Comparison of ENCODE assay signal across 21 cellular contexts in genomic region chr17:58315281-58315711, GRCh38. TPM values are rescaled to one million over a fixed set of nuclear protein-coding genes. Genes with fewer than 3 reads are reported as not detected.
A peak's percentile ranks its signal among the peaks of the same experiment; 100 is the strongest.
DNase-seq lines count a peak whose midpoint lies in the region; ATAC-seq and TF ChIP-seq lines count a peak whose summit lies in the region.
"Had no signal": no experiment of that assay in that cellular context is flagged by ENCODE, and none has a peak within 500 bp of the region (broad histone marks: within the 10 kb centered on the region; RNA-seq: fewer than 3 reads in every experiment).

No MANE protein-coding gene starts in this region.

- H3K9me3 Mint-ChIP-seq in activated naive CD8-positive, alpha-beta T cell (ENCODE audit: low read depth) = no peaks in the 10 kb centered on the region
- no peaks in the 10 kb centered on the region for H3K9me3 Mint-ChIP-seq in activated naive CD8-positive, alpha-beta T cell treated with anti-CD3 and anti-CD28 coated beads, Interleukin-2, amount 50 U/mL, for 24 hours
- no peaks in the 10 kb centered on the region for H3K9me3 Mint-ChIP-seq in T-helper 2 cell treated with Interferon-gamma antibody and Interleukin-4, amounts not matched to agents 5 μg/mL and 100 μg/mL, for 36 hours

- peaks cover 12% of the 10 kb centered on the region for H3K4me1 Mint-ChIP-seq in activated naive CD8-positive, alpha-beta T cell (ENCODE audit: low read depth)
- H3K4me1 Mint-ChIP-seq in activated naive CD8-positive, alpha-beta T cell treated with anti-CD3 and anti-CD28 coated beads, Interleukin-2, amount 50 U/mL, for 24 hours = peaks cover 16% of the 10 kb centered on the region
- peaks cover 9% of the 10 kb centered on the region for H3K4me1 Mint-ChIP-seq in T-helper 2 cell treated with Interferon-gamma antibody and Interleukin-4, amounts not matched to agents 5 μg/mL and 100 μg/mL, for 36 hours (ENCODE audit: low read depth)

- no peaks in the 10 kb centered on the region for H3K36me3 ChIP-seq in HCT116 (ENCODE audit: control insufficient read depth in 1 of 2, insufficient read depth in 2 of 2, low read length in 2 of 2)
- H3K36me3 ChIP-seq: adrenal gland had no signal

- no peak for ATAC-seq in activated naive CD8-positive, alpha-beta T cell treated with anti-CD3 and anti-CD28 coated beads, Interleukin-2, amount 50 U/mL, for 24 hours
- ATAC-seq in HCT116 (no peak), HG02884 (IDR thresholded peaks at IDR 0.05; ENCODE audit: unreplicated experiment) (no peak), HG03196 (IDR thresholded peaks at IDR 0.05; ENCODE audit: unreplicated experiment) (no peak)
- ATAC-seq: K562, left lobe of liver had no signal

- DNase-seq in activated naive CD8-positive, alpha-beta T cell treated with anti-CD3 and anti-CD28 coated beads, Interleukin-2, amount 50 U/mL, for 24 hours = no peak
- no peak for DNase-seq in HCT116 (ENCODE audit: low read depth, low spot score)
- peak; percentile 56 for DNase-seq in coronary artery (ENCODE audit: low spot score)
- DNase-seq in stimulated activated CD8-positive, alpha-beta memory T cell treated with anti-CD3 and anti-CD28 coated beads, Interleukin-4, amount 100 ng/mL, for 48 hours = peak; percentile 13
- DNase-seq in T-helper 2 cell treated with Interferon-gamma antibody and Interleukin-4, amounts not matched to agents 5 μg/mL and 100 μg/mL, for 36 hours (ENCODE audit: low spot score) = no peak
- DNase-seq: activated T-cell treated with anti-CD3 and anti-CD28 coated beads for 4 hours, COR-L47, EL, HCEC 1CT, NCI-H187, NCI-H510A, occipital lobe had no signal

- H3K9ac ChIP-seq in HCT116 (ENCODE audit: low read length) = no peak overlapping the region

- peaks cover 8 to 13% of the 10 kb centered on the region in 2 experiments; a peak in 3 of 4 replicates for H3K4me1 ChIP-seq in HCT116 (ENCODE audit: control insufficient read depth in 1 of 2, insufficient read depth in 2 of 2, low read length in 2 of 2)
- H3K4me1 ChIP-seq: adrenal gland had no signal

- H3K27ac ChIP-seq in HCT116 (ENCODE audit: low read depth, low read length) = no peak overlapping the region
- no peak overlapping the region for H3K27ac ChIP-seq in coronary artery
- H3K27ac ChIP-seq: adrenal gland, dorsolateral prefrontal cortex had no signal

- no peaks in the 10 kb centered on the region for H4K20me1 ChIP-seq in HCT116 (ENCODE audit: insufficient read depth)

- no peaks in the 10 kb centered on the region for H3K36me3 Mint-ChIP-seq in activated naive CD8-positive, alpha-beta T cell
- no peaks in the 10 kb centered on the region for H3K36me3 Mint-ChIP-seq in activated naive CD8-positive, alpha-beta T cell treated with anti-CD3 and anti-CD28 coated beads, Interleukin-2, amount 50 U/mL, for 24 hours (ENCODE audit: low read depth)
- peaks cover 28% of the 10 kb centered on the region for H3K36me3 Mint-ChIP-seq in T-helper 2 cell treated with Interferon-gamma antibody and Interleukin-4, amounts not matched to agents 5 μg/mL and 100 μg/mL, for 36 hours (ENCODE audit: low read depth)

- no peaks in the 10 kb centered on the region for H3K9me3 ChIP-seq in HCT116 (ENCODE audit: control insufficient read depth in 1 of 2, insufficient read depth in 1 of 2, low read depth in 1 of 2, low read length in 2 of 2)
- H3K9me3 ChIP-seq: adrenal gland had no signal

- no TSS peak for BruUV-seq in HCT116 (replicated peaks; lab: Mats Ljungman, UMichigan)

- RAD21 ChIA-PET in HCT116 (lab: Charles Lee; ENCODE audit: low non-redundant PET in 1 of 2, low total read pairs in 2 of 2, uncharacterized antibody in 2 of 2, unreplicated experiment in 2 of 2) = no interaction called here

- POLR2A ChIA-PET in HCT116 (lab: Charles Lee) = interaction anchor here (1.4 kb wide), 1 partner anchor 316 kb away, joined by 3 read pairs; no protein-coding TSS in a partner anchor

- TF ChIP-seq CTCF in HCT116 (IDR thresholded peaks at IDR 0.05 in 2 of 3, conservative IDR thresholded peaks at IDR 0.05 in 1 of 3; ENCODE audit: borderline replicate concordance in 1 of 3, insufficient read depth in 1 of 3, low read depth in 2 of 3, low read length in 2 of 3) (no peak), coronary artery (IDR thresholded peaks at IDR 0.05) (no peak)

- no peaks in the 10 kb centered on the region for H3K27me3 Mint-ChIP-seq in activated naive CD8-positive, alpha-beta T cell
- no peaks in the 10 kb centered on the region for H3K27me3 Mint-ChIP-seq in activated naive CD8-positive, alpha-beta T cell treated with anti-CD3 and anti-CD28 coated beads, Interleukin-2, amount 50 U/mL, for 24 hours
- H3K27me3 Mint-ChIP-seq in T-helper 2 cell treated with Interferon-gamma antibody and Interleukin-4, amounts not matched to agents 5 μg/mL and 100 μg/mL, for 36 hours (ENCODE audit: low read depth) = no peaks in the 10 kb centered on the region

- H2AFZ ChIP-seq in HCT116 (ENCODE audit: low read depth, low read length, poor library complexity, severe bottlenecking) = no peak overlapping the region

- peak overlapping the region; percentile 13 for H3K27ac Mint-ChIP-seq in activated naive CD8-positive, alpha-beta T cell
- H3K27ac Mint-ChIP-seq in activated naive CD8-positive, alpha-beta T cell treated with anti-CD3 and anti-CD28 coated beads, Interleukin-2, amount 50 U/mL, for 24 hours = no peak overlapping the region
- H3K27ac Mint-ChIP-seq in T-helper 2 cell treated with Interferon-gamma antibody and Interleukin-4, amounts not matched to agents 5 μg/mL and 100 μg/mL, for 36 hours = no peak overlapping the region

- intact Hi-C loops in HCT116 (cut with micrococcal nuclease) = loop anchor here (5.0 to 10.0 kb wide), 2 partner anchors 202 to 690 kb away; no protein-coding TSS in a partner anchor

- H3K4me2 ChIP-seq in HCT116 (ENCODE audit: low read length) = peak overlapping the region; percentile 31

- H3K79me2 ChIP-seq in HCT116 (ENCODE audit: insufficient read depth, low read length) = no peaks in the 10 kb centered on the region

- no peak for TF ChIP-seq RAD21 in HCT116 (IDR thresholded peaks at IDR 0.05; ENCODE audit: low read depth)

- no peak for TF ChIP-seq POLR2A in HCT116 (IDR thresholded peaks at IDR 0.05; ENCODE audit: borderline replicate concordance, extremely low read depth, insufficient read depth, insufficient read length)

- no peaks in the 10 kb centered on the region for H3K27me3 ChIP-seq in HCT116 (ENCODE audit: insufficient read depth, low read length)
- H3K27me3 ChIP-seq: adrenal gland, dorsolateral prefrontal cortex had no signal

- no peaks in the 10 kb centered on the region for H3K9me2 ChIP-seq in HCT116 (ENCODE audit: insufficient read depth)

- H3K4me3 Mint-ChIP-seq in activated naive CD8-positive, alpha-beta T cell = no peak overlapping the region
- H3K4me3 Mint-ChIP-seq in activated naive CD8-positive, alpha-beta T cell treated with anti-CD3 and anti-CD28 coated beads, Interleukin-2, amount 50 U/mL, for 24 hours = no peak overlapping the region
- no peak overlapping the region for H3K4me3 Mint-ChIP-seq in T-helper 2 cell treated with Interferon-gamma antibody and Interleukin-4, amounts not matched to agents 5 μg/mL and 100 μg/mL, for 36 hours

- no peak overlapping the region for H3K4me3 ChIP-seq in HCT116 (replicated peaks in 1 of 2; ENCODE audit: low read depth in 1 of 2, low read length in 2 of 2)
- H3K4me3 ChIP-seq in coronary artery = no peak overlapping the region
- H3K4me3 ChIP-seq: adrenal gland, dorsolateral prefrontal cortex, K562 had no signal

- CTCF ChIA-PET in HCT116 (lab: Charles Lee) = interaction anchor here (1.3 to 7.6 kb wide), 3 partner anchors 11 to 133 kb away, joined by 3 to 124 read pairs (median 4); partner anchors contain the start of gene SUPT4H1

TF ChIP-seq in HCT116, 20 proteins besides CTCF, POLR2A, EP300 and RAD21 (continues in another document):
- TF ChIP-seq ZBTB33 (IDR thresholded peaks at IDR 0.05; ENCODE audit: extremely low read depth, insufficient replicate concordance, low read length) = no peak
- no peak for TF ChIP-seq POLR2AphosphoS5 (IDR thresholded peaks at IDR 0.05; ENCODE audit: low read depth, low read length)
- no peak for TF ChIP-seq TCF7L2 (IDR thresholded peaks at IDR 0.05; ENCODE audit: borderline replicate concordance, extremely low read depth, insufficient read depth, insufficient read length)
- TF ChIP-seq JUND (IDR thresholded peaks at IDR 0.05) = no peak
- no peak for TF ChIP-seq CEBPB (IDR thresholded peaks at IDR 0.05; ENCODE audit: low read depth)
- no peak for TF ChIP-seq FOSL1 (IDR thresholded peaks at IDR 0.05; ENCODE audit: low read depth)
- TF ChIP-seq EGR1 (IDR thresholded peaks at IDR 0.05; ENCODE audit: low read depth) = no peak
- no peak for TF ChIP-seq SIN3A (IDR thresholded peaks at IDR 0.05; ENCODE audit: low read depth)

RNA-seq across cellular contexts. Expression of gene TSPOAP1, which starts 13.3 kb away (rescaled TPM):
- total RNA-seq in HCT116 (2021; ENCODE audit: unreplicated experiment) = 0.27 TPM
- 0.05 TPM in 1 of 2 replicates, not detected in the other for polyA plus RNA-seq in HCT116 (2012)

RNA-seq across cellular contexts. Expression of gene MPO, which starts 34.6 kb away (rescaled TPM):
- not detected for total RNA-seq in HCT116 (2021; ENCODE audit: unreplicated experiment)
- polyA plus RNA-seq in HCT116 (2012) = not detected in 2 replicates
- total RNA-seq: epithelial cell of proximal tubule, occipital lobe, OCI-LY7 had no signal

RNA-seq across cellular contexts. Expression of gene SUPT4H1, which starts 36.7 kb away (rescaled TPM):
- total RNA-seq in HCT116 (2021; ENCODE audit: unreplicated experiment) = 118 TPM
- 121 and 141 TPM in 2 replicates for polyA plus RNA-seq in HCT116 (2012)

Comparison
In these comparisons a context has a peak if more than half of its experiments do, and no peak if none do; other contexts are left out.
1. DNase-seq: peak in coronary artery (single experiment) and stimulated activated CD8-positive, alpha-beta memory T cell treated with anti-CD3 and anti-CD28 coated beads, Interleukin-4, amount 100 ng/mL, for 48 hours (single experiment); none in activated naive CD8-positive, alpha-beta T cell treated with anti-CD3 and anti-CD28 coated beads, Interleukin-2, amount 50 U/mL, for 24 hours (single experiment), HCT116 (single experiment) and T-helper 2 cell treated with Interferon-gamma antibody and Interleukin-4, amounts not matched to agents 5 μg/mL and 100 μg/mL, for 36 hours (single experiment).